Comparison of ENCODE assay signal across 8 cellular contexts in genomic region chr17:45172541-45173286, GRCh38. TPM values are rescaled to one million over a fixed set of nuclear protein-coding genes. Genes with fewer than 3 reads are reported as not detected.
DNase-seq lines count a peak whose midpoint lies in the region; ATAC-seq and TF ChIP-seq lines count a peak whose summit lies in the region.

No MANE protein-coding gene starts in this region.

- peak overlapping the region; percentile 96 for H3K27ac Mint-ChIP-seq in activated naive CD8-positive, alpha-beta T cell treated with anti-CD3 and anti-CD28 coated beads, Interleukin-2, amount 10 ng/mL, durations not matched to agents 7 days and 5 days
- H3K27ac Mint-ChIP-seq in progenitor cell of endocrine pancreas, result peak overlapping the region; percentile 83

- H3K4me3 Mint-ChIP-seq in activated naive CD8-positive, alpha-beta T cell treated with anti-CD3 and anti-CD28 coated beads, Interleukin-2, amount 10 ng/mL, durations not matched to agents 7 days and 5 days, result peak overlapping the region; percentile 86
- no peak overlapping the region for H3K4me3 Mint-ChIP-seq in progenitor cell of endocrine pancreas (ENCODE audit: low read depth)

- peaks cover 23% of the 10 kb centered on the region for H3K4me1 ChIP-seq in A673 (ENCODE audit: insufficient read depth, low read length, poor library complexity, severe bottlenecking)

- intact Hi-C loops in A673 (cut with micrococcal nuclease; ENCODE audit: unreplicated experiment), result no loop called here
- intact Hi-C loops in left cardiac atrium (cut with DNase I), result no loop called here

- H3K36me3 Mint-ChIP-seq in activated naive CD8-positive, alpha-beta T cell treated with anti-CD3 and anti-CD28 coated beads, Interleukin-2, amount 10 ng/mL, durations not matched to agents 7 days and 5 days, result no peaks in the 10 kb centered on the region
- H3K36me3 Mint-ChIP-seq in progenitor cell of endocrine pancreas (ENCODE audit: insufficient read depth), result peaks cover 4% of the 10 kb centered on the region

- no TSS peak for BruUV-seq in A673 (replicated peaks; lab: Mats Ljungman, UMichigan)

- CTCF ChIA-PET in A673 (lab: Charles Lee), result interaction anchor here (0.6 to 1.1 kb wide), 4 partner anchors 23 to 1002 kb away, joined by 3 to 4 read pairs (median 4); partner anchors contain the start of gene ACBD4

- no peaks in the 10 kb centered on the region for H3K27me3 Mint-ChIP-seq in activated naive CD8-positive, alpha-beta T cell treated with anti-CD3 and anti-CD28 coated beads, Interleukin-2, amount 10 ng/mL, durations not matched to agents 7 days and 5 days
- peaks cover 6% of the 10 kb centered on the region for H3K27me3 Mint-ChIP-seq in progenitor cell of endocrine pancreas

- peak; percentile 71 for ATAC-seq in activated naive CD8-positive, alpha-beta T cell treated with anti-CD3 and anti-CD28 coated beads, Interleukin-2, amount 10 ng/mL, durations not matched to agents 7 days and 5 days (ENCODE audit: low read depth)
- peak; percentile 79 to 83 for ATAC-seq in left cardiac atrium
- ATAC-seq in HG03139 (IDR thresholded peaks at IDR 0.05; ENCODE audit: unreplicated experiment), result no peak
- no peak for ATAC-seq in GM21723 (IDR thresholded peaks at IDR 0.05; ENCODE audit: unreplicated experiment)

- DNase-seq in A673 (ENCODE audit: low spot score) (peak; percentile 86), GM20000 (ENCODE audit: low spot score) (peak; percentile 56), SHP77 (lab: John Stamatoyannopoulos, UW) (peak; percentile 90 to 94), left cardiac atrium (peak; percentile 57), progenitor cell of endocrine pancreas (ENCODE audit: low spot score, unreplicated experiment) (no peak)
- DNase-seq in activated naive CD8-positive, alpha-beta T cell treated with anti-CD3 and anti-CD28 coated beads, Interleukin-2, amount 10 ng/mL, durations not matched to agents 7 days and 5 days, result peak; percentile 72

- H3K4me1 Mint-ChIP-seq in activated naive CD8-positive, alpha-beta T cell treated with anti-CD3 and anti-CD28 coated beads, Interleukin-2, amount 10 ng/mL, durations not matched to agents 7 days and 5 days, result peaks cover 7% of the 10 kb centered on the region
- H3K4me1 Mint-ChIP-seq in progenitor cell of endocrine pancreas (ENCODE audit: low read depth), result peaks cover 23% of the 10 kb centered on the region

- POLR2A ChIA-PET in A673 (lab: Charles Lee; ENCODE audit: low non-redundant PET), result interaction anchor here (0.6 kb wide), 1 partner anchor 24 kb away, joined by 6 read pairs; the partner anchor contains the start of gene HEXIM1
- POLR2A ChIA-PET in activated naive CD8-positive, alpha-beta T cell treated with anti-CD3 and anti-CD28 coated beads, Interleukin-2, amount 10 ng/mL, durations not matched to agents 7 days and 5 days (lab: Charles Lee), result interaction anchor here (0.7 to 4.0 kb wide), 15 partner anchors 12 to 258 kb away, joined by 3 to 74 read pairs (median 5); partner anchors contain the start of genes ACBD4, HEXIM1, HEXIM2 and NMT1

- H3K27ac ChIP-seq in A673 (ENCODE audit: low read depth, low read length, poor library complexity, severe bottlenecking), result peak overlapping the region; percentile 87

- no peak overlapping the region for H3K4me3 ChIP-seq in A673 (ENCODE audit: low read depth, low read length, poor library complexity, severe bottlenecking)

- no peaks in the 10 kb centered on the region for H3K9me3 ChIP-seq in A673 (ENCODE audit: low read depth, low read length, poor library complexity, severe bottlenecking)

- TF ChIP-seq CTCF in A673 (conservative IDR thresholded peaks at IDR 0.05; ENCODE audit: low read depth, low read length) (no peak), GM20000 (IDR thresholded peaks at IDR 0.05; ENCODE audit: extremely low read depth, missing control alignments) (no peak), progenitor cell of endocrine pancreas (IDR thresholded peaks at IDR 0.05; ENCODE audit: unreplicated experiment) (no peak)

- no peaks in the 10 kb centered on the region for H3K9me3 Mint-ChIP-seq in activated naive CD8-positive, alpha-beta T cell treated with anti-CD3 and anti-CD28 coated beads, Interleukin-2, amount 10 ng/mL, durations not matched to agents 7 days and 5 days
- H3K9me3 Mint-ChIP-seq in progenitor cell of endocrine pancreas (ENCODE audit: low read depth), result no peaks in the 10 kb centered on the region

- H3K27me3 ChIP-seq in A673 (replicated peaks; ENCODE audit: insufficient read depth, low read depth, low read length, poor library complexity), result no peaks in the 10 kb centered on the region

- H3K36me3 ChIP-seq in A673 (ENCODE audit: insufficient read depth, low read length, poor library complexity, severe bottlenecking), result no peaks in the 10 kb centered on the region

RNA-seq across cellular contexts. Expression of gene HEXIM2, which starts 11.0 kb away (rescaled TPM):
- total RNA-seq in A673 (2021) (4.6 and 4.8 TPM in 2 replicates), left cardiac atrium (1 to 10 TPM; 4.2 to 4.4 TPM), progenitor cell of endocrine pancreas (9.3 and 11.9 TPM in 2 replicates)
- 1 to 10 TPM; 6.7 to 7.7 TPM for total RNA-seq in activated naive CD8-positive, alpha-beta T cell treated with anti-CD3 and anti-CD28 coated beads, Interleukin-2, amount 10 ng/mL, durations not matched to agents 7 days and 5 days

RNA-seq across cellular contexts. Expression of gene HEXIM1, which starts 24.4 kb away (rescaled TPM):
- total RNA-seq in A673 (2021) (21.2 and 22.1 TPM in 2 replicates), left cardiac atrium (10 to 100 TPM; 27.8 to 31.7 TPM), progenitor cell of endocrine pancreas (32.9 and 33.3 TPM in 2 replicates)
- total RNA-seq in activated naive CD8-positive, alpha-beta T cell treated with anti-CD3 and anti-CD28 coated beads, Interleukin-2, amount 10 ng/mL, durations not matched to agents 7 days and 5 days, result 10 to 100 TPM; 33.6 to 33.7 TPM

RNA-seq across cellular contexts. Expression of gene ACBD4, which starts 37.2 kb away (rescaled TPM):
- total RNA-seq in A673 (2021) (1.4 and 4.2 TPM in 2 replicates), left cardiac atrium (1 to 10 TPM; 8.4 to 8.7 TPM), progenitor cell of endocrine pancreas (14.1 and 15.7 TPM in 2 replicates)
- total RNA-seq in activated naive CD8-positive, alpha-beta T cell treated with anti-CD3 and anti-CD28 coated beads, Interleukin-2, amount 10 ng/mL, durations not matched to agents 7 days and 5 days, result 10 to 100 TPM; 24.5 to 25.0 TPM

RNA-seq across cellular contexts. Expression of gene PLCD3, which starts 40.4 kb away (rescaled TPM):
- total RNA-seq in A673 (2021) (12.0 and 18.5 TPM in 2 replicates), left cardiac atrium (100 to 1,000 TPM in 1 of 2 donors, 10 to 100 TPM in 1; 92.1 to 132 TPM), progenitor cell of endocrine pancreas (23.4 and 26.7 TPM in 2 replicates)
- 1 to 10 TPM; 4.2 to 4.9 TPM for total RNA-seq in activated naive CD8-positive, alpha-beta T cell treated with anti-CD3 and anti-CD28 coated beads, Interleukin-2, amount 10 ng/mL, durations not matched to agents 7 days and 5 days

RNA-seq across cellular contexts. Expression of gene FMNL1, which starts 49.0 kb away (rescaled TPM):
- total RNA-seq in A673 (2021), result 1.0 and 1.4 TPM in 2 replicates
- total RNA-seq in activated naive CD8-positive, alpha-beta T cell treated with anti-CD3 and anti-CD28 coated beads, Interleukin-2, amount 10 ng/mL, durations not matched to agents 7 days and 5 days, result 100 to 1,000 TPM; 408 to 411 TPM
- total RNA-seq in left cardiac atrium, result 10 to 100 TPM; 16.6 to 18.6 TPM
- 3.2 and 3.3 TPM in 2 replicates for total RNA-seq in progenitor cell of endocrine pancreas

Comparison
In these comparisons a context has a peak if more than half of its experiments do, and no peak if none do; other contexts are left out.
1. ATAC-seq: peak in activated naive CD8-positive, alpha-beta T cell treated with anti-CD3 and anti-CD28 coated beads, Interleukin-2, amount 10 ng/mL, durations not matched to agents 7 days and 5 days (single experiment) and left cardiac atrium (2 of 2); none in HG03139 (single experiment) and GM21723 (single experiment).